ENCODE assay signal across 1 cellular context in the genomic region with DNA sequence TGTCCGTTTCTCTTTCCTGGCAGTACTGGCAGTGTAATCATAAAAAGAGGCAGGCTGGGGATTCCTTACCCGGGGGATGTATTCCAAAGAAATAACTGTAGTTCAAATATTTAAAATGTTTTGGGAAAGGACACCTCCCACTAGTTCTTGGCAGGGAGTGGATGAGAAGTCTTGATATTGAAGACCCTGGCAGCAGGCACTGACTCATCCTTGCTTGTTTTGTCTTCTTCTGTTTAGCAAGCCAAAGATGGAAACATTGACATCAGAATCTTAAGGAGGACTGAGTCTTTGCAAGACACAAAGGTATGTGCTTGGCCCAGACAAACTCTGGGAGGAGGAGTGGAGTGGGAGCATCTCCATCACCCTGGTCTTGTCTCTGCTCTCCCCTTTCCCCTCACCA.
TF ChIP-seq lines count a peak whose summit lies in the region.

No MANE protein-coding gene starts in this region.

TF ChIP-seq in IMR-90, 13 proteins besides CTCF, POLR2A, EP300 and RAD21:
- TF ChIP-seq CHD1 (IDR thresholded peaks at IDR 0.05; ENCODE audit: low read depth, low read length) (no peak), SMC3 (IDR thresholded peaks at IDR 0.05; ENCODE audit: low read depth, low read length) (no peak), MAZ (IDR thresholded peaks at IDR 0.05; ENCODE audit: borderline replicate concordance, low read depth, low read length) (no peak), MAFK (IDR thresholded peaks at IDR 0.05; ENCODE audit: low read depth, low read length) (no peak), MXI1 (IDR thresholded peaks at IDR 0.05; ENCODE audit: borderline replicate concordance, low read depth, low read length) (no peak), RCOR1 (IDR thresholded peaks at IDR 0.05; ENCODE audit: insufficient replicate concordance, low read length) (no peak), CEBPB (IDR thresholded peaks at IDR 0.05; ENCODE audit: low read depth, low read length) (no peak), FOS (IDR thresholded peaks at IDR 0.05; ENCODE audit: low read depth, low read length) (no peak), BHLHE40 (IDR thresholded peaks at IDR 0.05; ENCODE audit: low read depth, low read length) (no peak), NFE2L2 (IDR thresholded peaks at IDR 0.05; ENCODE audit: low read depth, low read length) (no peak)
- TF ChIP-seq, protein P1, sequence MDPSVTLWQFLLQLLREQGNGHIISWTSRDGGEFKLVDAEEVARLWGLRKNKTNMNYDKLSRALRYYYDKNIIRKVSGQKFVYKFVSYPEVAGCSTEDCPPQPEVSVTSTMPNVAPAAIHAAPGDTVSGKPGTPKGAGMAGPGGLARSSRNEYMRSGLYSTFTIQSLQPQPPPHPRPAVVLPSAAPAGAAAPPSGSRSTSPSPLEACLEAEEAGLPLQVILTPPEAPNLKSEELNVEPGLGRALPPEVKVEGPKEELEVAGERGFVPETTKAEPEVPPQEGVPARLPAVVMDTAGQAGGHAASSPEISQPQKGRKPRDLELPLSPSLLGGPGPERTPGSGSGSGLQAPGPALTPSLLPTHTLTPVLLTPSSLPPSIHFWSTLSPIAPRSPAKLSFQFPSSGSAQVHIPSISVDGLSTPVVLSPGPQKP (IDR thresholded peaks at IDR 0.05; ENCODE audit: borderline replicate concordance, low read depth, low read length): no peak
- TF ChIP-seq, protein P2, sequence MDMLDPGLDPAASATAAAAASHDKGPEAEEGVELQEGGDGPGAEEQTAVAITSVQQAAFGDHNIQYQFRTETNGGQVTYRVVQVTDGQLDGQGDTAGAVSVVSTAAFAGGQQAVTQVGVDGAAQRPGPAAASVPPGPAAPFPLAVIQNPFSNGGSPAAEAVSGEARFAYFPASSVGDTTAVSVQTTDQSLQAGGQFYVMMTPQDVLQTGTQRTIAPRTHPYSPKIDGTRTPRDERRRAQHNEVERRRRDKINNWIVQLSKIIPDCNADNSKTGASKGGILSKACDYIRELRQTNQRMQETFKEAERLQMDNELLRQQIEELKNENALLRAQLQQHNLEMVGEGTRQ (IDR thresholded peaks at IDR 0.05; ENCODE audit: low read depth, low read length): no peak
